In genomic region chr10:14712991-14713422, GRCh38 we compare ENCODE assay signal across 18 cellular contexts.
DNase-seq lines count a peak whose midpoint lies in the region; ATAC-seq and TF ChIP-seq lines count a peak whose summit lies in the region.
"Had no signal": no experiment of that assay in that cellular context is flagged by ENCODE, and none has a peak within 500 bp of the region (broad histone marks: within the 10 kb centered on the region; RNA-seq: fewer than 3 reads in every experiment).

No MANE protein-coding gene starts in this region.

- H3K9me3 ChIP-seq in Caco-2: no peaks in the 10 kb centered on the region
- H3K9me3 ChIP-seq in A673 (ENCODE audit: low read depth, low read length, poor library complexity, severe bottlenecking): no peaks in the 10 kb centered on the region
- H3K9me3 ChIP-seq: suprapubic skin had no signal

- CTCF ChIA-PET in Caco-2 (lab: Charles Lee): interaction anchor here (0.6 kb wide), 1 partner anchor 201 kb away, joined by 3 read pairs; no protein-coding TSS in a partner anchor
- CTCF ChIA-PET in A673 (lab: Charles Lee): no interaction called here

- H3K4me1 Mint-ChIP-seq in Caco-2 (ENCODE audit: low read depth, unreplicated experiment): peaks cover 15% of the 10 kb centered on the region

- peak overlapping the region; percentile 49 for H3K4me3 Mint-ChIP-seq in Caco-2 (ENCODE audit: unreplicated experiment)
- H3K4me3 Mint-ChIP-seq: H9 had no signal

- H3K4me1 ChIP-seq in Caco-2 (peaks cover 17% of the 10 kb centered on the region), A673 (ENCODE audit: insufficient read depth, low read length, poor library complexity, severe bottlenecking) (no peaks in the 10 kb centered on the region)
- H3K4me1 ChIP-seq: suprapubic skin had no signal

- H3K36me3 Mint-ChIP-seq in Caco-2 (ENCODE audit: insufficient read depth, unreplicated experiment): peaks cover 6% of the 10 kb centered on the region

- H3K36me3 ChIP-seq in Caco-2 (ENCODE audit: control insufficient read depth, insufficient read depth, low read length) (no peaks in the 10 kb centered on the region), A673 (ENCODE audit: insufficient read depth, low read length, poor library complexity, severe bottlenecking) (no peaks in the 10 kb centered on the region)
- H3K36me3 ChIP-seq: suprapubic skin had no signal

- H3K27me3 ChIP-seq in Caco-2 (replicated peaks; ENCODE audit: control insufficient read depth, insufficient read depth, low read length) (no peaks in the 10 kb centered on the region), A673 (replicated peaks; ENCODE audit: insufficient read depth, low read depth, low read length, poor library complexity) (no peaks in the 10 kb centered on the region)
- H3K27me3 ChIP-seq: hepatocyte, suprapubic skin had no signal

- peak overlapping the region; percentile 81 for H3K27ac Mint-ChIP-seq in Caco-2 (ENCODE audit: unreplicated experiment)
- H3K27ac Mint-ChIP-seq: H9 had no signal

- H3K4me3 ChIP-seq in Caco-2 (ENCODE audit: low read depth, low read length) (no peak overlapping the region), A673 (ENCODE audit: low read depth, low read length, poor library complexity, severe bottlenecking) (no peak overlapping the region)
- H3K4me3 ChIP-seq: coronary artery, hepatocyte, suprapubic skin had no signal

- H3K27me3 Mint-ChIP-seq in Caco-2 (ENCODE audit: insufficient read depth, unreplicated experiment): no peaks in the 10 kb centered on the region

- TF ChIP-seq CTCF in Caco-2 (IDR thresholded peaks at IDR 0.05; ENCODE audit: insufficient read depth in 1 of 2, low read depth in 1 of 2, low read length in 1 of 2, severe bottlenecking in 1 of 2, unreplicated experiment in 1 of 2) (no peak), A673 (conservative IDR thresholded peaks at IDR 0.05; ENCODE audit: low read depth, low read length) (no peak)

- DNase-seq in Caco-2: peak; percentile 32 to 63
- DNase-seq in LHCN-M2 (ENCODE audit: low read depth): peak; percentile 58
- DNase-seq in amniotic epithelial cell (ENCODE audit: low read depth): peak; percentile 64
- peak; percentile 20 for DNase-seq in islet precursor cell
- no peak for DNase-seq in COR-L47 (lab: John Stamatoyannopoulos, UW)
- DNase-seq in A673 (ENCODE audit: low spot score): no peak
- no peak for DNase-seq in NCI-H187 (lab: John Stamatoyannopoulos, UW)
- DNase-seq: activated CD8-positive, alpha-beta memory T cell treated with anti-CD3 and anti-CD28 coated beads for 24 hours; amygdala; H9; NCI-H2029; NCI-H774; stimulated activated CD4-positive, alpha-beta T cell treated with anti-CD3 and anti-CD28 coated beads, Interleukin-4, amount 100 ng/mL, for 1 hour; T-helper 1 cell had no signal

- intact Hi-C loops in Caco-2 (cut with micrococcal nuclease; ENCODE audit: unreplicated experiment) (loop anchor here (1.0 kb wide), 1 partner anchor 10 kb away; no protein-coding TSS in a partner anchor), A673 (cut with micrococcal nuclease; ENCODE audit: unreplicated experiment) (no loop called here)

- H3K27ac ChIP-seq in A673 (ENCODE audit: low read depth, low read length, poor library complexity, severe bottlenecking): no peak overlapping the region
- H3K27ac ChIP-seq: coronary artery, hepatocyte, suprapubic skin had no signal

- ATAC-seq in HG03439 (IDR thresholded peaks at IDR 0.05; ENCODE audit: unreplicated experiment): no peak

- BruUV-seq in Caco-2 (replicated peaks; lab: Mats Ljungman, UMichigan) (no TSS peak), A673 (replicated peaks; lab: Mats Ljungman, UMichigan) (no TSS peak)

- peaks cover 9% of the 10 kb centered on the region for H3K9me3 Mint-ChIP-seq in Caco-2 (ENCODE audit: unreplicated experiment)

- POLR2A ChIA-PET in Caco-2 (lab: Charles Lee): no interaction called here
- POLR2A ChIA-PET in A673 (lab: Charles Lee; ENCODE audit: low non-redundant PET): no interaction called here

Comparison
In these comparisons a context has a peak if more than half of its experiments do, and no peak if none do; other contexts are left out.
1. DNase-seq: peak in Caco-2 (2 of 2), LHCN-M2 (single experiment), amniotic epithelial cell (single experiment) and islet precursor cell (single experiment); none in COR-L47 (single experiment), A673 (single experiment) and NCI-H187 (0 of 2).